In the genomic region with DNA sequence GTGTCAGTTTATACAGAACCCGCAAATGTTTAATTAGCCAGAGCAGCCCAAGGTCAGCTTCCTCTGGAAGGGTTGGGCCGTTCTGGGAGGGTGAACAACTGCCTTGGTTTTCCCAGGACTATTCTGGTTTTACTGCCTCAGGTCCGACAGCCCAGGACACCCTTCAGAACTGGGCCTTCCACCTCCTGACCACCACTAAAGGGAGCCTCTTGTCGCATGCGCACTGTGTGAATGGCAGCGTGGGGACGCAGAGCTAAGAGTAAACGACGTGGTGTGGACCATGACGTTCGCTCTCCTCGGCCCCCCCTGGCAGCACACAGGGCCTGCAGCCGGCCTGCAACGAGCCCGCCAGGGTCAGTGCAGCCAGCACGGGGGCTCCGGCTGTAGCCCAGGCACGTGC, we compare ENCODE assay signal across 22 cellular contexts.
DNase-seq lines count a peak whose midpoint lies in the region; ATAC-seq and TF ChIP-seq lines count a peak whose summit lies in the region.
"Had no signal": no experiment of that assay in that cellular context is flagged by ENCODE, and none has a peak within 500 bp of the region (broad histone marks: within the 10 kb centered on the region; RNA-seq: fewer than 3 reads in every experiment).

No MANE protein-coding gene starts in this region.

- peak in 1 of 5 donors; percentile 22 for DNase-seq in heart left ventricle
- DNase-seq in Right ventricle myocardium inferior (ENCODE audit: missing footprints): no peak
- no peak for DNase-seq in glutamatergic neuron
- DNase-seq in posterior vena cava (ENCODE audit: low spot score): peak; percentile 69
- no peak for DNase-seq in transverse colon
- DNase-seq in stimulated activated CD4-positive, alpha-beta T cell treated with anti-CD3 and anti-CD28 coated beads, Interleukin-4, amount 100 ng/mL, for 4 hours: no peak
- DNase-seq: activated CD4-positive, CD25-positive, alpha-beta regulatory T cell; activated CD8-positive, alpha-beta memory T cell treated with anti-CD3 and anti-CD28 coated beads for 24 hours; effector CD4-positive, alpha-beta T cell; GF-D8; Karpas-422; left colon; NCI-H1092; SJCRH30; stimulated activated CD4-positive, alpha-beta T cell treated with anti-CD3 and anti-CD28 coated beads, Interleukin-4, amount 100 ng/mL, for 24 hours; testis had no signal

- intact Hi-C loops in heart left ventricle (cut with DNase I): no loop called here
- intact Hi-C loops in Right ventricle myocardium inferior (cut with DNase I): no loop called here
- intact Hi-C loops in posterior vena cava (cut with DNase I): no loop called here
- intact Hi-C loops in transverse colon (cut with DNase I; ENCODE audit: low total_unique reads): no loop called here

- no peak overlapping the region for H3K27ac Mint-ChIP-seq in glutamatergic neuron (ENCODE audit: unreplicated experiment)
- H3K27ac Mint-ChIP-seq: activated naive CD8-positive, alpha-beta T cell; T-helper 1 cell treated with Interleukin-12 subunit alpha and Interleukin-12 subunit beta and Interleukin-4 antibody, amounts not matched to agents 30 μg/mL and 1 μg/mL, for 36 hours had no signal

- WGBS in heart left ventricle, 4 donors: 77 to 89% (median 81%) methylated on average over 14 to 18 of the region's 18 CpGs
- WGBS in transverse colon (ENCODE audit: low coverage in 1 of 2), 2 donors: 67 to 83% methylated on average over 1 to 18 of the region's 18 CpGs

- no peak for ATAC-seq in heart left ventricle
- ATAC-seq in Right ventricle myocardium inferior: no peak
- no peak for ATAC-seq in GM21786 (IDR thresholded peaks at IDR 0.05; ENCODE audit: unreplicated experiment)
- no peak for ATAC-seq in GM18519 (IDR thresholded peaks at IDR 0.05; ENCODE audit: low FRiP score, unreplicated experiment)
- ATAC-seq: GM12878, left colon had no signal

- H3K27me3 ChIP-seq in heart left ventricle: no peaks in the 10 kb centered on the region
- H3K27me3 ChIP-seq in transverse colon: no peaks in the 10 kb centered on the region
- H3K27me3 ChIP-seq: BLaER1 treated with 17β-estradiol and CSF1 and Interleukin-3, amounts not matched to agents 10 nM and 100 nM; SJCRH30; testis had no signal

- peaks cover 8% of the 10 kb centered on the region for H3K27me3 Mint-ChIP-seq in glutamatergic neuron (ENCODE audit: unreplicated experiment)
- H3K27me3 Mint-ChIP-seq: activated naive CD8-positive, alpha-beta T cell had no signal

- H3K4me3 Mint-ChIP-seq in glutamatergic neuron (ENCODE audit: unreplicated experiment): no peak overlapping the region
- H3K4me3 Mint-ChIP-seq: activated naive CD8-positive, alpha-beta T cell; T-helper 1 cell treated with Interleukin-12 subunit alpha and Interleukin-12 subunit beta and Interleukin-4 antibody, amounts not matched to agents 30 μg/mL and 1 μg/mL, for 36 hours had no signal

- peaks cover 8% of the 10 kb centered on the region for H3K9me3 Mint-ChIP-seq in glutamatergic neuron (ENCODE audit: unreplicated experiment)
- H3K9me3 Mint-ChIP-seq: T-helper 1 cell treated with Interleukin-12 subunit alpha and Interleukin-12 subunit beta and Interleukin-4 antibody, amounts not matched to agents 30 μg/mL and 1 μg/mL, for 36 hours had no signal

- no peak for TF ChIP-seq EP300 in transverse colon (IDR thresholded peaks at IDR 0.05; ENCODE audit: low read depth)

- peak overlapping the region in 10 of 12 donors; percentile 4 to 63 (median 18) for H3K27ac ChIP-seq in heart left ventricle
- peak overlapping the region; percentile 28 to 74 (median 48) for H3K27ac ChIP-seq in transverse colon
- H3K27ac ChIP-seq: BLaER1 treated with 17β-estradiol and CSF1 and Interleukin-3, amounts not matched to agents 10 nM and 100 nM; SJCRH30; testis had no signal

- TF ChIP-seq POLR2A in heart left ventricle (IDR thresholded peaks at IDR 0.05): no peak
- TF ChIP-seq POLR2A in transverse colon (IDR thresholded peaks at IDR 0.05): no peak

- TF ChIP-seq CTCF in heart left ventricle (IDR thresholded peaks at IDR 0.05): no peak
- TF ChIP-seq CTCF in glutamatergic neuron (IDR thresholded peaks at IDR 0.05; ENCODE audit: partially characterized antibody, unreplicated experiment): peak; percentile 8
- no peak for TF ChIP-seq CTCF in transverse colon (IDR thresholded peaks at IDR 0.05)

- peaks cover 0 to 60% (median 25%) of the 10 kb centered on the region in 9 donors for H3K36me3 ChIP-seq in heart left ventricle
- H3K36me3 ChIP-seq in transverse colon: peaks cover 0 to 7% (median 0%) of the 10 kb centered on the region in 4 donors

- H3K4me3 ChIP-seq in heart left ventricle (no peak overlapping the region), transverse colon (no peak overlapping the region)
- H3K4me3 ChIP-seq: BLaER1 treated with 17β-estradiol and CSF1 and Interleukin-3, amounts not matched to agents 10 nM and 100 nM; GM12878; SJCRH30; testis had no signal

- in situ Hi-C loops in transverse colon (cut with MboI; ENCODE audit: low pct_ligation_motif_present in 1 of 4, low pct_unique_long_range_greater_than_20kb in 1 of 4, low sequenced_read_pairs in 3 of 4): loop anchor here in 1 of 4 donors (25.0 kb wide), 1 partner anchor 315 kb away; no protein-coding TSS in a partner anchor

- H3K4me1 ChIP-seq in heart left ventricle (peaks cover 0 to 84% (median 42%) of the 10 kb centered on the region in 12 donors), transverse colon (peaks cover 10 to 32% (median 20%) of the 10 kb centered on the region in 4 donors)

- peaks cover 4% of the 10 kb centered on the region for H3K36me3 Mint-ChIP-seq in glutamatergic neuron (ENCODE audit: unreplicated experiment)

- peaks cover 44% of the 10 kb centered on the region for H3K4me1 Mint-ChIP-seq in glutamatergic neuron (ENCODE audit: low read depth, unreplicated experiment)

- no peaks in the 10 kb centered on the region for H3K9me3 ChIP-seq in heart left ventricle
- no peaks in the 10 kb centered on the region for H3K9me3 ChIP-seq in transverse colon
- H3K9me3 ChIP-seq: BLaER1 treated with 17β-estradiol and CSF1 and Interleukin-3, amounts not matched to agents 10 nM and 100 nM; SJCRH30; testis had no signal
